In the genomic region with DNA sequence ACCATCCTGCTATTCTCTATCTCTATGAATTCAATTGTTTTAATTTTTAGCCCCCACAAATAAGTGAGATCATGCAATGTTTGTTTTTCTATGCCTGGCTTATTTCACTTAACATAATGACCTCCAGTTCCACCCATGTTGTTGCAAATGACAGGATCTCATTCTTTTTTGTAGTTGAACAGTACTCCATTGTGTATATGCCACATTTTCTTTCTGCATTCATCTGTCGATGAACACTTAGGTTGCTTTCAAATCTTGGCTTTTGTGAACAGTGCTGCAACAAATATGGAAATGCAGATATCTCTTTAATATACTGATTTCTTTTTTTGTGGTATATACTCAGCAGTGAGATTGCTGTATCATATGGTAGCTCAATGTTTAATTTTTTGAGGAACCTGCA, we compare ENCODE assay signal across 5 cellular contexts. TPM values are rescaled to one million over a fixed set of nuclear protein-coding genes. Genes with fewer than 3 reads are reported as not detected.
"Had no signal": no experiment of that assay in that cellular context is flagged by ENCODE, and none has a peak within 500 bp of the region (broad histone marks: within the 10 kb centered on the region; RNA-seq: fewer than 3 reads in every experiment).

No MANE protein-coding gene starts in this region.

- DNase-seq: H9, HCEC 1CT, IMR-90 had no signal

- H3K4me3 Mint-ChIP-seq: GM23338, H9 had no signal

- H3K27ac Mint-ChIP-seq: GM23338, H9 had no signal

- ATAC-seq: GM23338 had no signal

- H3K4me3 ChIP-seq: GM23338 had no signal

- H3K4me1 Mint-ChIP-seq: GM23338, H9 had no signal

RNA-seq across cellular contexts. Expression of gene RETNLB, which starts 58.7 kb away (rescaled TPM):
- total RNA-seq: GM23338, H1, H9, IMR-90 had no signal
- polyA plus RNA-seq: GM23338, H1, IMR-90 had no signal
